In the genomic region with DNA sequence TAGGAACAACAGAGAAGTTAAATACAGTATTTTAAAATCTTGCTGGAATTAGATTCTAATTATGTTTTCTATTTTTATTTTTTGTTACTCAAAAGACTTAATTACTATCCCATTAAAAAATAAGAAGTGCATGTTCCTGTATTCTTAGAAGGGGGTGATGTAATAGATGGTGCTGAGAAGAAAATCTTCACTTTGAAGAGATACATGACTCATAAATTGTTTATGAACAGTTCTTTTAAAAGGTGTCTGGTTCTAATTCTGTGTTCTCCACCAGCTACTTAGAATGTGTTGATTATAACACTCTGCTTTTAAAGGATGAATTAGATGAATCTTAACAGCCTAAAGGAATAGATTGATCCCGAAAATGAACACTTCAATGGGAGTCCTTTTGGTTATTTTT, we compare ENCODE assay signal across 24 cellular contexts. TPM values are rescaled to one million over a fixed set of nuclear protein-coding genes. Genes with fewer than 3 reads are reported as not detected.
A peak's percentile ranks its signal among the peaks of the same experiment; 100 is the strongest.
DNase-seq lines count a peak whose midpoint lies in the region; ATAC-seq, FAIRE-seq and TF ChIP-seq lines count a peak whose summit lies in the region.
"Had no signal": no experiment of that assay in that cellular context is flagged by ENCODE, and none has a peak within 500 bp of the region (broad histone marks: within the 10 kb centered on the region; RNA-seq: fewer than 3 reads in every experiment).

No MANE protein-coding gene starts in this region.

- H3K36me3 ChIP-seq in adipocyte (ENCODE audit: control insufficient read depth, insufficient read depth, low read length, severe bottlenecking), result peaks cover 34% of the 10 kb centered on the region

- H3K4me3 ChIP-seq in adipocyte (ENCODE audit: low read length) (no peak overlapping the region), fibroblast of villous mesenchyme (ENCODE audit: low read depth, low read length) (no peak overlapping the region)
- H3K4me3 ChIP-seq: coronary artery, hepatocyte, lung, psoas muscle, vagina had no signal

- TF ChIP-seq CTCF in fibroblast of villous mesenchyme (IDR thresholded peaks at IDR 0.05; ENCODE audit: insufficient read depth, low read depth, low read length), result no peak

- no peak overlapping the region for H3K9ac ChIP-seq in adipocyte (ENCODE audit: low read length)

- DNase-seq in CD1c-positive myeloid dendritic cell (ENCODE audit: extremely low spot score) (peak; percentile 7), HCEC 1CT (peak; percentile 14), adipocyte (ENCODE audit: low read depth) (peak; percentile 29), fibroblast of villous mesenchyme (ENCODE audit: low read depth) (peak; percentile 51), left cardiac atrium (no peak), urothelium cell line (ENCODE audit: low spot score) (no peak)
- DNase-seq in effector CD8-positive, alpha-beta T cell (lab: John Stamatoyannopoulos, UW), result no peak
- DNase-seq: activated CD4-positive, alpha-beta T cell treated with anti-CD3 and anti-CD28 coated beads for 1 hour; activated naive CD8-positive, alpha-beta T cell treated with anti-CD3 and anti-CD28 coated beads, Interleukin-2, amount 10 ng/mL, durations not matched to agents 7 days and 5 days; brain microvascular endothelial cell; DMS79 treated with DMSO at 0.1 percent for 48 hours; HFFc6; islet precursor cell; NCI-H1092; NCI-H1930; NCI-H82; psoas muscle; SIG-M5 had no signal

- peaks cover 13% of the 10 kb centered on the region for H3K4me1 ChIP-seq in adipocyte (ENCODE audit: control insufficient read depth, insufficient read depth, low read length)
- H3K4me1 ChIP-seq: vagina had no signal

- intact Hi-C loops in left cardiac atrium (cut with DNase I), result no loop called here

- no peaks in the 10 kb centered on the region for H3K9me3 ChIP-seq in adipocyte (ENCODE audit: control insufficient read depth, low read length)
- H3K9me3 ChIP-seq: psoas muscle, vagina had no signal

- H3K27me3 ChIP-seq in adipocyte (replicated peaks; ENCODE audit: control insufficient read depth, insufficient read depth, low read length), result no peaks in the 10 kb centered on the region
- H3K27me3 ChIP-seq: brain microvascular endothelial cell, hepatocyte, vagina had no signal

- no peak for ATAC-seq in left cardiac atrium
- ATAC-seq: psoas muscle had no signal

- FAIRE-seq in urothelium cell line (lab: Jason Lieb, UNC), result no peak
- FAIRE-seq: TTC549 had no signal

RNA-seq across cellular contexts. Expression of a gene that starts 8.2 kb away (rescaled TPM):
- 61.8 and 72.1 TPM in 2 replicates for total RNA-seq in fibroblast of villous mesenchyme
- total RNA-seq in left cardiac atrium, result 10 to 100 TPM; 20.9 to 26.7 TPM

RNA-seq across cellular contexts. Expression of a gene that starts 34.6 kb away (rescaled TPM):
- total RNA-seq in fibroblast of villous mesenchyme (6.1 and 9.1 TPM in 2 replicates), left cardiac atrium (10 to 100 TPM; 28.9 to 30.1 TPM)

RNA-seq across cellular contexts. Expression of a gene that starts 55.2 kb away (rescaled TPM):
- not detected in 2 replicates for total RNA-seq in fibroblast of villous mesenchyme
- 10 to 100 TPM in 1 of 2 donors, 1 to 10 TPM in 1; 6.1 to 14.1 TPM for total RNA-seq in left cardiac atrium
- total RNA-seq: hepatocyte, HT1080 had no signal

Comparison
In these comparisons a context has a peak if more than half of its experiments do, and no peak if none do; other contexts are left out.
1. DNase-seq: peak in CD1c-positive myeloid dendritic cell (single experiment), HCEC 1CT (single experiment), adipocyte (single experiment) and fibroblast of villous mesenchyme (single experiment); none in left cardiac atrium (single experiment), effector CD8-positive, alpha-beta T cell (single experiment) and urothelium cell line (single experiment).